ENCODE assay signal across 22 cellular contexts in genomic region chr7:97155897-97156418, GRCh38.
"Had no signal": no experiment of that assay in that cellular context is flagged by ENCODE, and none has a peak within 500 bp of the region (broad histone marks: within the 10 kb centered on the region; RNA-seq: fewer than 3 reads in every experiment).

No MANE protein-coding gene starts in this region.

- H3K36me3 ChIP-seq: ovary, right atrium auricular region, uterus had no signal

- FAIRE-seq: keratinocyte had no signal

- H3K9me3 ChIP-seq: right atrium auricular region, uterus had no signal

- ATAC-seq: left cardiac atrium; left lung; mucosa of descending colon; naive thymus-derived CD4-positive, alpha-beta T cell; natural killer cell treated with Interleukin-12 subunit alpha and Interleukin-12 subunit beta and Interleukin-15 and Interleukin-18, amount 100 ng/mL, for 72 hours; sciatic nerve; stimulated activated memory B cell treated with anti-CD40 and anti-IgM and Interleukin-4, amounts not matched to agents 10 μg/mL and 1 μg/mL and 100 μg/mL, for 72 hours; stimulated activated naive CD8-positive, alpha-beta T cell treated with anti-CD3 and anti-CD28 coated beads, Interleukin-15, amount 100 ng/mL, for 72 hours had no signal

- DNase-seq: kidney glomerular epithelial cell; left cardiac atrium; left lung; midbrain; mucosa of descending colon; naive thymus-derived CD4-positive, alpha-beta T cell; ovary; spleen; stimulated activated CD4-positive, alpha-beta T cell treated with anti-CD3 and anti-CD28 coated beads, Interleukin-4, amount 100 ng/mL, for 4 hours; stimulated activated CD8-positive, alpha-beta memory T cell treated with anti-CD3 and anti-CD28 coated beads, Interleukin-4, amount 100 ng/mL, for 48 hours; stimulated activated naive CD4-positive, alpha-beta T cell treated with Interleukin-2 at 50 U/mL for 16 hours; stimulated activated naive CD8-positive, alpha-beta T cell treated with anti-CD3 and anti-CD28 coated beads, Interleukin-15, amount 100 ng/mL, for 72 hours; substantia nigra; uterus had no signal

- H3K27me3 ChIP-seq: hepatocyte, left lung, ovary, right atrium auricular region, spleen, tibial nerve, uterus had no signal

- H3K4me1 ChIP-seq: left lung, right atrium auricular region, spleen, uterus had no signal

- H3K27ac ChIP-seq: hepatocyte, left lung, ovary, right atrium auricular region, skin epidermis, spleen, tibial nerve, uterus had no signal

- H3K4me3 ChIP-seq: hepatocyte, left lung, mucosa of descending colon, ovary, right atrium auricular region, skin epidermis, spleen, tibial nerve, uterus had no signal
